16 cellular contexts compared by ENCODE assay signal in genomic region chr4:61648264-61648663, GRCh38.
DNase-seq lines count a peak whose midpoint lies in the region; ATAC-seq, FAIRE-seq and TF ChIP-seq lines count a peak whose summit lies in the region.
"Had no signal": no experiment of that assay in that cellular context is flagged by ENCODE, and none has a peak within 500 bp of the region (broad histone marks: within the 10 kb centered on the region; RNA-seq: fewer than 3 reads in every experiment).

No MANE protein-coding gene starts in this region.

- H3K4me1 ChIP-seq in SK-N-SH (ENCODE audit: control insufficient read depth in 1 of 2, insufficient read depth in 2 of 2, low read depth in 1 of 2, low read length in 1 of 2) (no peaks in the 10 kb centered on the region), pancreas (no peaks in the 10 kb centered on the region)

- TF ChIP-seq CTCF in SK-N-SH (IDR thresholded peaks at IDR 0.05) (no peak), pancreas (IDR thresholded peaks at IDR 0.05) (no peak)

- H3K9me3 ChIP-seq in SK-N-SH (no peaks in the 10 kb centered on the region), pancreas (no peaks in the 10 kb centered on the region)

- no peaks in the 10 kb centered on the region for H3K9me2 ChIP-seq in SK-N-SH

- no peak overlapping the region for H3K4me2 ChIP-seq in SK-N-SH

- H3K4me3 ChIP-seq in SK-N-SH (ENCODE audit: low read depth in 2 of 2, low read length in 1 of 2) (no peak overlapping the region), pancreas (no peak overlapping the region)

- TF ChIP-seq RAD21 in SK-N-SH (IDR thresholded peaks at IDR 0.05; ENCODE audit: low read length), result no peak

- no peak for ATAC-seq in SK-N-SH treated with all-trans-retinoic acid at 6 μM for 48 hours
- no peak for ATAC-seq in pancreas
- no peak for ATAC-seq in left ventricle myocardium superior
- ATAC-seq: CD8-positive, alpha-beta T cell had no signal

- no peaks in the 10 kb centered on the region for H4K20me1 ChIP-seq in SK-N-SH (ENCODE audit: insufficient read depth)

- FAIRE-seq in frontal cortex (lab: Jason Lieb, UNC), result peak; percentile 75
- peak; percentile 17 for FAIRE-seq in pancreas (lab: Jason Lieb, UNC)
- FAIRE-seq: D721Med, GM19239 had no signal

- H3F3A ChIP-seq in SK-N-SH (replicated peaks; ENCODE audit: insufficient read depth), result no peaks in the 10 kb centered on the region

- H3K36me3 ChIP-seq in SK-N-SH (replicated peaks in 1 of 2; ENCODE audit: control insufficient read depth in 1 of 2, insufficient read depth in 2 of 2, low read length in 1 of 2) (no peaks in the 10 kb centered on the region), pancreas (no peaks in the 10 kb centered on the region)

- POLR2A ChIA-PET in SK-N-SH (lab: Yijun Ruan, JAX), result no interaction called here

- H3K27me3 ChIP-seq in SK-N-SH (ENCODE audit: insufficient read depth) (no peaks in the 10 kb centered on the region), pancreas (peaks cover 0 to 3% (median 0%) of the 10 kb centered on the region in 4 donors)

- H3K27ac ChIP-seq in SK-N-SH (ENCODE audit: low read depth in 2 of 2, low read length in 1 of 2) (no peak overlapping the region), pancreas (no peak overlapping the region)
- H3K27ac ChIP-seq: 22Rv1 had no signal

- CTCF ChIA-PET in SK-N-SH (lab: Yijun Ruan, JAX), result no interaction called here

- no peak overlapping the region for H2AFZ ChIP-seq in SK-N-SH (ENCODE audit: low read depth)

- intact Hi-C loops in pancreas (cut with DNase I) (no loop called here), left ventricle myocardium superior (cut with micrococcal nuclease) (no loop called here)

- TF ChIP-seq EP300 in SK-N-SH (IDR thresholded peaks at IDR 0.05; ENCODE audit: borderline replicate concordance in 1 of 2, low read depth in 1 of 2, low read length in 1 of 2), result no peak

- H3K9ac ChIP-seq in SK-N-SH, result no peak overlapping the region

- H3K79me2 ChIP-seq in SK-N-SH (ENCODE audit: insufficient read depth), result no peaks in the 10 kb centered on the region

- DNase-seq in SK-N-SH (no peak), frontal cortex (ENCODE audit: low spot score in 2 of 2) (no peak), pancreas (no peak), left ventricle myocardium superior (no peak), DMS53 (lab: John Stamatoyannopoulos, UW) (no peak), SHP77 (lab: John Stamatoyannopoulos, UW) (no peak)
- DNase-seq: CD8-positive, alpha-beta T cell; COR-L47; DMS153; DND-41; GF-D8; HCEC 1CT had no signal

- 61% methylated on average over 1 of the region's 1 CpG for WGBS in SK-N-SH (ENCODE audit: low lambda C conversion rate)
- WGBS in pancreas, 2 donors, result 65 to 71% methylated on average over 1 of the region's 1 CpG

TF ChIP-seq in SK-N-SH treated with all-trans-retinoic acid at 6 μM for 48 hours, 23 proteins besides CTCF, POLR2A, EP300 and RAD21:
- no peak for TF ChIP-seq ZNF8 (CRISPR knock-in tag; IDR thresholded peaks at IDR 0.05)
- peak; percentile 68 for TF ChIP-seq ISL1 (CRISPR knock-in tag; IDR thresholded peaks at IDR 0.05)

TF ChIP-seq in SK-N-SH, 30 proteins besides CTCF, POLR2A, EP300 and RAD21:
- TF ChIP-seq ELF1 (IDR thresholded peaks at IDR 0.05) (no peak), GABPA (IDR thresholded peaks at IDR 0.05; ENCODE audit: low read depth) (no peak), POLR2AphosphoS5 (IDR thresholded peaks at IDR 0.05; ENCODE audit: low read depth, low read length) (no peak), GATA2 (CRISPR knock-in tag; IDR thresholded peaks at IDR 0.05) (no peak), FOXM1 (IDR thresholded peaks at IDR 0.05; ENCODE audit: low read depth) (no peak)
TF ChIP-seq in SK-N-SH: peak in this region for 0.
